Comparison of ENCODE assay signal across 1 cellular context in genomic region chr6:15769471-15770088, GRCh38.
TF ChIP-seq lines count a peak whose summit lies in the region.

No MANE protein-coding gene starts in this region.

TF ChIP-seq in GM23338, 12 proteins besides CTCF, POLR2A, EP300 and RAD21 (continued from another document):
- TF ChIP-seq JUNB (IDR thresholded peaks at IDR 0.05; ENCODE audit: unreplicated experiment) (no peak), ZNF331 (CRISPR knock-in tag; IDR thresholded peaks at IDR 0.05; ENCODE audit: low read depth) (no peak), CREB1 (CRISPR knock-in tag; IDR thresholded peaks at IDR 0.05; ENCODE audit: low read depth) (no peak)
